1 cellular context compared by ENCODE assay signal in genomic region chr4:4541661-4542570, GRCh38.
TF ChIP-seq lines count a peak whose summit lies in the region.

TSS of gene STX18 (minus strand) at chr4:4542048. CDS start at chr4:4541964, 84 bp downstream.

TF ChIP-seq in HEK293, 187 proteins besides CTCF, POLR2A, EP300 and RAD21 (continued from another document and continues in another):
- TF ChIP-seq, protein P1, sequence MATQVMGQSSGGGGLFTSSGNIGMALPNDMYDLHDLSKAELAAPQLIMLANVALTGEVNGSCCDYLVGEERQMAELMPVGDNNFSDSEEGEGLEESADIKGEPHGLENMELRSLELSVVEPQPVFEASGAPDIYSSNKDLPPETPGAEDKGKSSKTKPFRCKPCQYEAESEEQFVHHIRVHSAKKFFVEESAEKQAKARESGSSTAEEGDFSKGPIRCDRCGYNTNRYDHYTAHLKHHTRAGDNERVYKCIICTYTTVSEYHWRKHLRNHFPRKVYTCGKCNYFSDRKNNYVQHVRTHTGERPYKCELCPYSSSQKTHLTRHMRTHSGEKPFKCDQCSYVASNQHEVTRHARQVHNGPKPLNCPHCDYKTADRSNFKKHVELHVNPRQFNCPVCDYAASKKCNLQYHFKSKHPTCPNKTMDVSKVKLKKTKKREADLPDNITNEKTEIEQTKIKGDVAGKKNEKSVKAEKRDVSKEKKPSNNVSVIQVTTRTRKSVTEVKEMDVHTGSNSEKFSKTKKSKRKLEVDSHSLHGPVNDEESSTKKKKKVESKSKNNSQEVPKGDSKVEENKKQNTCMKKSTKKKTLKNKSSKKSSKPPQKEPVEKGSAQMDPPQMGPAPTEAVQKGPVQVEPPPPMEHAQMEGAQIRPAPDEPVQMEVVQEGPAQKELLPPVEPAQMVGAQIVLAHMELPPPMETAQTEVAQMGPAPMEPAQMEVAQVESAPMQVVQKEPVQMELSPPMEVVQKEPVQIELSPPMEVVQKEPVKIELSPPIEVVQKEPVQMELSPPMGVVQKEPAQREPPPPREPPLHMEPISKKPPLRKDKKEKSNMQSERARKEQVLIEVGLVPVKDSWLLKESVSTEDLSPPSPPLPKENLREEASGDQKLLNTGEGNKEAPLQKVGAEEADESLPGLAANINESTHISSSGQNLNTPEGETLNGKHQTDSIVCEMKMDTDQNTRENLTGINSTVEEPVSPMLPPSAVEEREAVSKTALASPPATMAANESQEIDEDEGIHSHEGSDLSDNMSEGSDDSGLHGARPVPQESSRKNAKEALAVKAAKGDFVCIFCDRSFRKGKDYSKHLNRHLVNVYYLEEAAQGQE (tag by site-specific recombination; IDR thresholded peaks at IDR 0.05): peak; percentile 72
- TF ChIP-seq KLF8 (tag by site-specific recombination; IDR thresholded peaks at IDR 0.05): peak; percentile 94
- peak; percentile 57 for TF ChIP-seq FEZF1 (tag by site-specific recombination; IDR thresholded peaks at IDR 0.05)
- no peak for TF ChIP-seq ZNF571 (tag by site-specific recombination; IDR thresholded peaks at IDR 0.05)
- TF ChIP-seq ZNF548 (tag by site-specific recombination; IDR thresholded peaks at IDR 0.05): no peak
- TF ChIP-seq ZNF521 (tag by site-specific recombination; IDR thresholded peaks at IDR 0.05): no peak
- TF ChIP-seq, protein P2, sequence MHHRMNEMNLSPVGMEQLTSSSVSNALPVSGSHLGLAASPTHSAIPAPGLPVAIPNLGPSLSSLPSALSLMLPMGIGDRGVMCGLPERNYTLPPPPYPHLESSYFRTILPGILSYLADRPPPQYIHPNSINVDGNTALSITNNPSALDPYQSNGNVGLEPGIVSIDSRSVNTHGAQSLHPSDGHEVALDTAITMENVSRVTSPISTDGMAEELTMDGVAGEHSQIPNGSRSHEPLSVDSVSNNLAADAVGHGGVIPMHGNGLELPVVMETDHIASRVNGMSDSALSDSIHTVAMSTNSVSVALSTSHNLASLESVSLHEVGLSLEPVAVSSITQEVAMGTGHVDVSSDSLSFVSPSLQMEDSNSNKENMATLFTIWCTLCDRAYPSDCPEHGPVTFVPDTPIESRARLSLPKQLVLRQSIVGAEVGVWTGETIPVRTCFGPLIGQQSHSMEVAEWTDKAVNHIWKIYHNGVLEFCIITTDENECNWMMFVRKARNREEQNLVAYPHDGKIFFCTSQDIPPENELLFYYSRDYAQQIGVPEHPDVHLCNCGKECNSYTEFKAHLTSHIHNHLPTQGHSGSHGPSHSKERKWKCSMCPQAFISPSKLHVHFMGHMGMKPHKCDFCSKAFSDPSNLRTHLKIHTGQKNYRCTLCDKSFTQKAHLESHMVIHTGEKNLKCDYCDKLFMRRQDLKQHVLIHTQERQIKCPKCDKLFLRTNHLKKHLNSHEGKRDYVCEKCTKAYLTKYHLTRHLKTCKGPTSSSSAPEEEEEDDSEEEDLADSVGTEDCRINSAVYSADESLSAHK (tag by site-specific recombination; IDR thresholded peaks at IDR 0.05): peak; percentile 79
- peak; percentile 98 for TF ChIP-seq SALL2 (tag by site-specific recombination; IDR thresholded peaks at IDR 0.05; ENCODE audit: borderline replicate concordance)
- peak; percentile 61; the same call in 1 of the 2 replicates for TF ChIP-seq OSR2 (tag by site-specific recombination; IDR thresholded peaks at IDR 0.05)
- TF ChIP-seq ZNF488 (tag by site-specific recombination; IDR thresholded peaks at IDR 0.05): 0 out of 2 replicates have a peak, but pooled peaks have one; percentile 15
- TF ChIP-seq, protein P3, sequence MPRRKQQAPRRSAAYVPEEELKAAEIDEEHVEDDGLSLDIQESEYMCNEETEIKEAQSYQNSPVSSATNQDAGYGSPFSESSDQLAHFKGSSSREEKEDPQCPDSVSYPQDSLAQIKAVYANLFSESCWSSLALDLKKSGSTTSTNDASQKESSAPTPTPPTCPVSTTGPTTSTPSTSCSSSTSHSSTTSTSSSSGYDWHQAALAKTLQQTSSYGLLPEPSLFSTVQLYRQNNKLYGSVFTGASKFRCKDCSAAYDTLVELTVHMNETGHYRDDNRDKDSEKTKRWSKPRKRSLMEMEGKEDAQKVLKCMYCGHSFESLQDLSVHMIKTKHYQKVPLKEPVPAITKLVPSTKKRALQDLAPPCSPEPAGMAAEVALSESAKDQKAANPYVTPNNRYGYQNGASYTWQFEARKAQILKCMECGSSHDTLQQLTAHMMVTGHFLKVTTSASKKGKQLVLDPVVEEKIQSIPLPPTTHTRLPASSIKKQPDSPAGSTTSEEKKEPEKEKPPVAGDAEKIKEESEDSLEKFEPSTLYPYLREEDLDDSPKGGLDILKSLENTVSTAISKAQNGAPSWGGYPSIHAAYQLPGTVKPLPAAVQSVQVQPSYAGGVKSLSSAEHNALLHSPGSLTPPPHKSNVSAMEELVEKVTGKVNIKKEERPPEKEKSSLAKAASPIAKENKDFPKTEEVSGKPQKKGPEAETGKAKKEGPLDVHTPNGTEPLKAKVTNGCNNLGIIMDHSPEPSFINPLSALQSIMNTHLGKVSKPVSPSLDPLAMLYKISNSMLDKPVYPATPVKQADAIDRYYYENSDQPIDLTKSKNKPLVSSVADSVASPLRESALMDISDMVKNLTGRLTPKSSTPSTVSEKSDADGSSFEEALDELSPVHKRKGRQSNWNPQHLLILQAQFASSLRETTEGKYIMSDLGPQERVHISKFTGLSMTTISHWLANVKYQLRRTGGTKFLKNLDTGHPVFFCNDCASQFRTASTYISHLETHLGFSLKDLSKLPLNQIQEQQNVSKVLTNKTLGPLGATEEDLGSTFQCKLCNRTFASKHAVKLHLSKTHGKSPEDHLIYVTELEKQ (tag by site-specific recombination; IDR thresholded peaks at IDR 0.05; ENCODE audit: borderline replicate concordance): peak; percentile 81; the same call in 1 of the 2 replicates
- no peak for TF ChIP-seq MZF1 (tag by site-specific recombination; IDR thresholded peaks at IDR 0.05; ENCODE audit: borderline replicate concordance)
- TF ChIP-seq ZNF155 (tag by site-specific recombination; IDR thresholded peaks at IDR 0.05): no peak
- TF ChIP-seq, protein P4, sequence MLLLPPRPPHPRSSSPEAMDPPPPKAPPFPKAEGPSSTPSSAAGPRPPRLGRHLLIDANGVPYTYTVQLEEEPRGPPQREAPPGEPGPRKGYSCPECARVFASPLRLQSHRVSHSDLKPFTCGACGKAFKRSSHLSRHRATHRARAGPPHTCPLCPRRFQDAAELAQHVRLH (tag by site-specific recombination; IDR thresholded peaks at IDR 0.05): peak; percentile 96
- peak; percentile 97 for TF ChIP-seq ZNF24 (tag by site-specific recombination; IDR thresholded peaks at IDR 0.05)
- TF ChIP-seq ZNF654 (tag by site-specific recombination; IDR thresholded peaks at IDR 0.05; ENCODE audit: low read depth): no peak
- 0 out of 2 replicates have a peak, but pooled peaks have one; percentile 20 for TF ChIP-seq ZNF626 (tag by site-specific recombination; IDR thresholded peaks at IDR 0.05)
- peak; percentile 62; the same call in 1 of the 2 replicates for TF ChIP-seq ZBTB48 (tag by site-specific recombination; IDR thresholded peaks at IDR 0.05)
- TF ChIP-seq ZNF184 (tag by site-specific recombination; IDR thresholded peaks at IDR 0.05): peak; percentile 80; the same call in 1 of the 2 replicates
- TF ChIP-seq KLF9 (tag by site-specific recombination; IDR thresholded peaks at IDR 0.05; ENCODE audit: low read depth): peak; percentile 77
- TF ChIP-seq ZNF777 (tag by site-specific recombination; IDR thresholded peaks at IDR 0.05; ENCODE audit: borderline replicate concordance): peak; percentile 70; the same call in 1 of the 2 replicates
- TF ChIP-seq ZNF221 (tag by site-specific recombination; IDR thresholded peaks at IDR 0.05; ENCODE audit: borderline replicate concordance): no peak
- TF ChIP-seq, protein P5, sequence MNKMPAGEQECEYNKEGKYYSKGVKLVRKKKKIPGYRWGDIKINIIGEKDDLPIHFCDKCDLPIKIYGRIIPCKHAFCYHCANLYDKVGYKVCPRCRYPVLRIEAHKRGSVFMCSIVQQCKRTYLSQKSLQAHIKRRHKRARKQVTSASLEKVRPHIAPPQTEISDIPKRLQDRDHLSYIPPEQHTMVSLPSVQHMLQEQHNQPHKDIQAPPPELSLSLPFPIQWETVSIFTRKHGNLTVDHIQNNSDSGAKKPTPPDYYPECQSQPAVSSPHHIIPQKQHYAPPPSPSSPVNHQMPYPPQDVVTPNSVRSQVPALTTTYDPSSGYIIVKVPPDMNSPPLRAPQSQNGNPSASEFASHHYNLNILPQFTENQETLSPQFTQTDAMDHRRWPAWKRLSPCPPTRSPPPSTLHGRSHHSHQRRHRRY (tag by site-specific recombination; IDR thresholded peaks at IDR 0.05): 0 out of 2 replicates have a peak, but pooled peaks have one; percentile 68
- TF ChIP-seq ZNF391 (tag by site-specific recombination; IDR thresholded peaks at IDR 0.05; ENCODE audit: borderline replicate concordance, low read depth): peak; percentile 99
- no peak for TF ChIP-seq HOXD13 (CRISPR knock-in tag; IDR thresholded peaks at IDR 0.05; ENCODE audit: borderline replicate concordance)
- 0 out of 2 replicates have a peak, but pooled peaks have one; percentile 15 for TF ChIP-seq ZSCAN16 (tag by site-specific recombination; IDR thresholded peaks at IDR 0.05)
- peak; percentile 88; the same call in 1 of the 2 replicates for TF ChIP-seq ZSCAN18 (tag by site-specific recombination; IDR thresholded peaks at IDR 0.05)
- peak; percentile 84 for TF ChIP-seq ZNF629 (tag by site-specific recombination; IDR thresholded peaks at IDR 0.05)
- peak; percentile 78 for TF ChIP-seq SP3 (tag by site-specific recombination; IDR thresholded peaks at IDR 0.05)
- TF ChIP-seq ZSCAN5A (tag by site-specific recombination; IDR thresholded peaks at IDR 0.05): peak; percentile 97
- 0 out of 2 replicates have a peak, but pooled peaks have one; percentile 27 for TF ChIP-seq ZNF623 (tag by site-specific recombination; IDR thresholded peaks at IDR 0.05)
- TF ChIP-seq ZNF530 (tag by site-specific recombination; IDR thresholded peaks at IDR 0.05; ENCODE audit: low read depth): no peak
- peak; percentile 79 for TF ChIP-seq SP2 (tag by site-specific recombination; IDR thresholded peaks at IDR 0.05)
- no peak for TF ChIP-seq ZNF169 (tag by site-specific recombination; IDR thresholded peaks at IDR 0.05)
- peak; percentile 59 for TF ChIP-seq GLIS1 (tag by site-specific recombination; IDR thresholded peaks at IDR 0.05)
- TF ChIP-seq ZEB2 (tag by site-specific recombination; IDR thresholded peaks at IDR 0.05): peak; percentile 96
- TF ChIP-seq ZNF48 (tag by site-specific recombination; IDR thresholded peaks at IDR 0.05): no peak
- no peak; the same call in 1 of the 2 replicates for TF ChIP-seq ZNF350 (tag by site-specific recombination; IDR thresholded peaks at IDR 0.05)
- TF ChIP-seq ZNF19 (tag by site-specific recombination; IDR thresholded peaks at IDR 0.05; ENCODE audit: low read depth): no peak
- TF ChIP-seq ZNF433 (tag by site-specific recombination; IDR thresholded peaks at IDR 0.05; ENCODE audit: low read depth): no peak
- TF ChIP-seq, protein P6, sequence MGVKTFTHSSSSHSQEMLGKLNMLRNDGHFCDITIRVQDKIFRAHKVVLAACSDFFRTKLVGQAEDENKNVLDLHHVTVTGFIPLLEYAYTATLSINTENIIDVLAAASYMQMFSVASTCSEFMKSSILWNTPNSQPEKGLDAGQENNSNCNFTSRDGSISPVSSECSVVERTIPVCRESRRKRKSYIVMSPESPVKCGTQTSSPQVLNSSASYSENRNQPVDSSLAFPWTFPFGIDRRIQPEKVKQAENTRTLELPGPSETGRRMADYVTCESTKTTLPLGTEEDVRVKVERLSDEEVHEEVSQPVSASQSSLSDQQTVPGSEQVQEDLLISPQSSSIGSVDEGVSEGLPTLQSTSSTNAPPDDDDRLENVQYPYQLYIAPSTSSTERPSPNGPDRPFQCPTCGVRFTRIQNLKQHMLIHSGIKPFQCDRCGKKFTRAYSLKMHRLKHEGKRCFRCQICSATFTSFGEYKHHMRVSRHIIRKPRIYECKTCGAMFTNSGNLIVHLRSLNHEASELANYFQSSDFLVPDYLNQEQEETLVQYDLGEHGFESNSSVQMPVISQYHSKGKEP (tag by site-specific recombination; IDR thresholded peaks at IDR 0.05): peak; percentile 69
- TF ChIP-seq ZNF692 (tag by site-specific recombination; IDR thresholded peaks at IDR 0.05): peak; percentile 91
- peak; percentile 47; the same call in 1 of the 2 replicates for TF ChIP-seq ZNF423 (tag by site-specific recombination; IDR thresholded peaks at IDR 0.05)
- TF ChIP-seq KLF16 (tag by site-specific recombination; IDR thresholded peaks at IDR 0.05): peak; percentile 97
- TF ChIP-seq TCF7L2 (IDR thresholded peaks at IDR 0.05; ENCODE audit: borderline replicate concordance, low read depth, low read length): no peak
- peak; percentile 97 for TF ChIP-seq ZNF2 (tag by site-specific recombination; IDR thresholded peaks at IDR 0.05)
